ENCODE assay signal across 8 cellular contexts in genomic region chr6:144931172-144932035, GRCh38.
A peak's percentile ranks its signal among the peaks of the same experiment; 100 is the strongest.
DNase-seq lines count a peak whose midpoint lies in the region; ATAC-seq, FAIRE-seq and TF ChIP-seq lines count a peak whose summit lies in the region.

No MANE protein-coding gene starts in this region.

- peaks cover 7% of the 10 kb centered on the region for H3K27me3 Mint-ChIP-seq in activated CD4-positive, alpha-beta T cell treated with anti-CD3 and anti-CD28 coated beads, Interleukin-2, amount 10 ng/mL, durations not matched to agents 7 days and 5 days

- H3K36me3 Mint-ChIP-seq in activated CD4-positive, alpha-beta T cell treated with anti-CD3 and anti-CD28 coated beads, Interleukin-2, amount 10 ng/mL, durations not matched to agents 7 days and 5 days (ENCODE audit: low read depth), result peaks cover 2% of the 10 kb centered on the region

- H3K4me1 Mint-ChIP-seq in activated CD4-positive, alpha-beta T cell treated with anti-CD3 and anti-CD28 coated beads, Interleukin-2, amount 10 ng/mL, durations not matched to agents 7 days and 5 days, result no peaks in the 10 kb centered on the region

- H4K20me1 ChIP-seq in DND-41 (ENCODE audit: insufficient read depth, low read length), result no peaks in the 10 kb centered on the region

- no peaks in the 10 kb centered on the region for H3K27me3 ChIP-seq in DND-41 (ENCODE audit: insufficient read depth, low read length, poor library complexity)
- no peaks in the 10 kb centered on the region for H3K27me3 ChIP-seq in small intestine (ENCODE audit: control insufficient read depth in 2 of 2, insufficient read depth in 2 of 2, low read length in 2 of 2)

- DNase-seq in DND-41 (peak; percentile 47), NAMALWA (ENCODE audit: low spot score) (peak; percentile 57), foreskin melanocyte (peak; percentile 22), small intestine (peak; percentile 34), HuH-7.5 (ENCODE audit: low spot score) (no peak)
- DNase-seq in activated CD4-positive, alpha-beta T cell treated with anti-CD3 and anti-CD28 coated beads, Interleukin-2, amount 10 ng/mL, durations not matched to agents 7 days and 5 days, result peak; percentile 50

- H3K4me3 ChIP-seq in DND-41 (ENCODE audit: low read depth in 1 of 2, low read length in 2 of 2) (no peak overlapping the region), small intestine (ENCODE audit: low read depth in 1 of 2, low read length in 2 of 2) (no peak overlapping the region)

- no peak overlapping the region for H2AFZ ChIP-seq in DND-41 (ENCODE audit: low read depth, low read length)

- peak; percentile 85 for ATAC-seq in DND-41 (ENCODE audit: insufficient read depth, low read depth)
- peak; percentile 70 for ATAC-seq in GM19467 (IDR thresholded peaks at IDR 0.05; ENCODE audit: unreplicated experiment)
- ATAC-seq in HG03108 (IDR thresholded peaks at IDR 0.05; ENCODE audit: unreplicated experiment), result no peak

- TF ChIP-seq CTCF in DND-41 (IDR thresholded peaks at IDR 0.05; ENCODE audit: borderline replicate concordance, extremely low read depth, low read length, poor library complexity, severe bottlenecking), result peak; percentile 76

- no peak for FAIRE-seq in small intestine (lab: Jason Lieb, UNC)

- CTCF ChIA-PET in activated CD4-positive, alpha-beta T cell treated with anti-CD3 and anti-CD28 coated beads, Interleukin-2, amount 10 ng/mL, durations not matched to agents 7 days and 5 days (lab: Charles Lee), result no interaction called here

- 50 to 56% (median 51%) methylated on average over 6 of the region's 6 CpGs for WGBS in small intestine, 3 donors

- H3K9me3 ChIP-seq in DND-41 (ENCODE audit: insufficient read depth, low read length, severe bottlenecking) (no peaks in the 10 kb centered on the region), small intestine (ENCODE audit: control insufficient read depth, low read depth) (no peaks in the 10 kb centered on the region)

- H3K4me1 ChIP-seq in DND-41 (ENCODE audit: insufficient read depth, low read length), result no peaks in the 10 kb centered on the region
- H3K4me1 ChIP-seq in small intestine (ENCODE audit: control insufficient read depth in 2 of 2, insufficient read depth in 1 of 2, low read depth in 1 of 2, low read length in 1 of 2), result no peaks in the 10 kb centered on the region

- H3K9me3 Mint-ChIP-seq in activated CD4-positive, alpha-beta T cell treated with anti-CD3 and anti-CD28 coated beads, Interleukin-2, amount 10 ng/mL, durations not matched to agents 7 days and 5 days, result no peaks in the 10 kb centered on the region

- no peak overlapping the region for H3K4me3 Mint-ChIP-seq in activated CD4-positive, alpha-beta T cell treated with anti-CD3 and anti-CD28 coated beads, Interleukin-2, amount 10 ng/mL, durations not matched to agents 7 days and 5 days

- no peaks in the 10 kb centered on the region for H3K36me3 ChIP-seq in DND-41 (ENCODE audit: insufficient read depth, low read length)
- H3K36me3 ChIP-seq in small intestine (ENCODE audit: control insufficient read depth in 2 of 2, insufficient read depth in 2 of 2, low read length in 2 of 2), result no peaks in the 10 kb centered on the region

- POLR2A ChIA-PET in activated CD4-positive, alpha-beta T cell treated with anti-CD3 and anti-CD28 coated beads, Interleukin-2, amount 10 ng/mL, durations not matched to agents 7 days and 5 days (lab: Charles Lee), result no interaction called here

- no peak overlapping the region for H3K27ac ChIP-seq in DND-41 (ENCODE audit: low read length)
- no peak overlapping the region for H3K27ac ChIP-seq in small intestine (ENCODE audit: low read depth in 1 of 2, low read length in 1 of 2)

- H3K27ac Mint-ChIP-seq in activated CD4-positive, alpha-beta T cell treated with anti-CD3 and anti-CD28 coated beads, Interleukin-2, amount 10 ng/mL, durations not matched to agents 7 days and 5 days, result no peak overlapping the region

- no peak overlapping the region for H3K9ac ChIP-seq in DND-41 (ENCODE audit: low read depth, low read length)

- no peak overlapping the region for H3K4me2 ChIP-seq in DND-41 (ENCODE audit: insufficient read depth, low read length)

- no peaks in the 10 kb centered on the region for H3K79me2 ChIP-seq in DND-41 (ENCODE audit: insufficient read depth, low read length)
